ENCODE assay signal across 12 cellular contexts in genomic region chr13:37656247-37656940, GRCh38. TPM values are rescaled to one million over a fixed set of nuclear protein-coding genes. Genes with fewer than 3 reads are reported as not detected.
DNase-seq lines count a peak whose midpoint lies in the region; ATAC-seq and TF ChIP-seq lines count a peak whose summit lies in the region.
"Had no signal": no experiment of that assay in that cellular context is flagged by ENCODE, and none has a peak within 500 bp of the region (broad histone marks: within the 10 kb centered on the region; RNA-seq: fewer than 3 reads in every experiment).

No MANE protein-coding gene starts in this region.

- DNase-seq in HFF-Myc (ENCODE audit: extremely low read depth, low read depth) (peak; percentile 55), amniotic epithelial cell (ENCODE audit: low read depth) (peak; percentile 98), glomerular endothelial cell (ENCODE audit: extremely low read depth, low read depth, low spot score) (peak; percentile 54), tibial artery (peak in 1 of 2 donors; percentile 20), NCI-H510A (lab: John Stamatoyannopoulos, UW) (no peak)
- DNase-seq: activated T-cell treated with anti-CD3 and anti-CD28 coated beads, Interleukin-2, amount 50 U/mL, for 4 hours; effector CD4-positive, alpha-beta T cell; NCI-H1694 treated with DMSO at 0.1 percent for 48 hours; psoas muscle had no signal

- TF ChIP-seq CTCF in HFF-Myc (IDR thresholded peaks at IDR 0.05; ENCODE audit: low read depth, low read length, missing control alignments) (no peak), tibial artery (IDR thresholded peaks at IDR 0.05) (no peak)

- peaks cover 0 to 20% (median 0%) of the 10 kb centered on the region in 4 donors for H3K4me1 ChIP-seq in tibial artery
- H3K4me1 ChIP-seq: psoas muscle had no signal

- no peak for ATAC-seq in GM21390 (IDR thresholded peaks at IDR 0.05; ENCODE audit: unreplicated experiment)
- no peak for ATAC-seq in HG02759 (IDR thresholded peaks at IDR 0.05; ENCODE audit: unreplicated experiment)
- ATAC-seq: activated T-cell treated with anti-CD3 and anti-CD28 coated beads, Interleukin-2, amount 50 U/mL, for 4 hours; psoas muscle had no signal

- H3K36me3 ChIP-seq in tibial artery: no peaks in the 10 kb centered on the region

- H3K9me3 ChIP-seq in tibial artery: no peaks in the 10 kb centered on the region
- H3K9me3 ChIP-seq: psoas muscle had no signal

- H3K27ac ChIP-seq in tibial artery: peak overlapping the region; percentile 28 to 49
- H3K27ac ChIP-seq: HL-60, psoas muscle had no signal

- intact Hi-C loops in tibial artery (cut with DNase I; ENCODE audit: low total_unique reads): no loop called here

- H3K4me3 ChIP-seq in HFF-Myc (replicated peaks; ENCODE audit: low read depth, low read length) (no peak overlapping the region), tibial artery (no peak overlapping the region)
- H3K4me3 ChIP-seq: psoas muscle had no signal

- H3K27me3 ChIP-seq in tibial artery: no peaks in the 10 kb centered on the region

RNA-seq across cellular contexts. Expression of gene POSTN, which starts 57.8 kb away (rescaled TPM):
- total RNA-seq in glomerular endothelial cell: 2.3 and 26.5 TPM in 2 replicates
